ENCODE assay signal across 1 cellular context in genomic region chr2:675460-675859, GRCh38.
TF ChIP-seq lines count a peak whose summit lies in the region.

No MANE protein-coding gene starts in this region.

TF ChIP-seq in HCT116, 20 proteins besides CTCF, POLR2A, EP300 and RAD21 (continued from another document):
- TF ChIP-seq JUND (IDR thresholded peaks at IDR 0.05): no peak
- TF ChIP-seq SRF (IDR thresholded peaks at IDR 0.05; ENCODE audit: low read depth): no peak
- TF ChIP-seq EZH2 (IDR thresholded peaks at IDR 0.05): no peak
- TF ChIP-seq ZFX (IDR thresholded peaks at IDR 0.05): no peak
- TF ChIP-seq MAX (IDR thresholded peaks at IDR 0.05): no peak
- TF ChIP-seq TCF7L2 (IDR thresholded peaks at IDR 0.05; ENCODE audit: borderline replicate concordance, extremely low read depth, insufficient read depth, insufficient read length): no peak
- TF ChIP-seq ZNF274 (IDR thresholded peaks at IDR 0.05; ENCODE audit: low read depth, low read length): no peak
- TF ChIP-seq POLR2AphosphoS5 (IDR thresholded peaks at IDR 0.05; ENCODE audit: low read depth, low read length): no peak
- TF ChIP-seq ATF3 (IDR thresholded peaks at IDR 0.05): no peak
- no peak for TF ChIP-seq SP1 (IDR thresholded peaks at IDR 0.05; ENCODE audit: low read depth)
